14 cellular contexts compared by ENCODE assay signal in genomic region chr17:16171613-16172012, GRCh38. TPM values are rescaled to one million over a fixed set of nuclear protein-coding genes. Genes with fewer than 3 reads are reported as not detected.
DNase-seq lines count a peak whose midpoint lies in the region; ATAC-seq, FAIRE-seq and TF ChIP-seq lines count a peak whose summit lies in the region.
"Had no signal": no experiment of that assay in that cellular context is flagged by ENCODE, and none has a peak within 500 bp of the region (broad histone marks: within the 10 kb centered on the region; RNA-seq: fewer than 3 reads in every experiment).

No MANE protein-coding gene starts in this region.

- H3K4me3 ChIP-seq in A549 = no peak overlapping the region
- no peak overlapping the region for H3K4me3 ChIP-seq in RWPE2 (ENCODE audit: severe bottlenecking)
- H3K4me3 ChIP-seq: SJSA1 had no signal

- no peaks in the 10 kb centered on the region for H3K27me3 ChIP-seq in RWPE2 (ENCODE audit: insufficient read depth, poor library complexity, severe bottlenecking)
- H3K27me3 ChIP-seq: SJSA1 had no signal

- H3K36me3 ChIP-seq in RWPE2 (ENCODE audit: low read depth) = peaks cover 29% of the 10 kb centered on the region

- 4% methylated on average over 7 of the region's 7 CpGs for WGBS in A549 (ENCODE audit: missing lambda C conversion rate)

- FAIRE-seq in A549 (lab: Jason Lieb, UNC) (no peak), frontal cortex (lab: Jason Lieb, UNC) (no peak)

- CTCF ChIA-PET in A549 (lab: Yijun Ruan, JAX) = interaction anchor here (1.5 kb wide), 1 partner anchor 44 kb away, joined by 3 read pairs; the partner anchor contains the start of gene NCOR1

- TF ChIP-seq EP300 in A549 (IDR thresholded peaks at IDR 0.05) = no peak

- H3K27ac ChIP-seq in A549 (peak overlapping the region; percentile 2 to 47; a peak in 3 of 6 replicates), RWPE2 (ENCODE audit: poor library complexity, severe bottlenecking) (no peak overlapping the region)
- H3K27ac ChIP-seq: HL-60, SJSA1, WERI-Rb-1 had no signal

- no peak for TF ChIP-seq CTCF in A549 (IDR thresholded peaks at IDR 0.05)
- TF ChIP-seq CTCF in RWPE2 (IDR thresholded peaks at IDR 0.05; ENCODE audit: poor library complexity, severe bottlenecking) = no peak

- no peaks in the 10 kb centered on the region for H3K9me3 ChIP-seq in A549
- no peaks in the 10 kb centered on the region for H3K9me3 ChIP-seq in RWPE2 (ENCODE audit: severe bottlenecking)
- H3K9me3 ChIP-seq: SJSA1 had no signal

- TF ChIP-seq POLR2A in A549 (IDR thresholded peaks at IDR 0.05; ENCODE audit: low read length) = no peak

- DNase-seq in A549 (ENCODE audit: low read depth in 1 of 2, low spot score in 1 of 2) (peak; percentile 50 to 57), HT-29 (ENCODE audit: low spot score) (peak; percentile 56), RWPE2 (ENCODE audit: low spot score) (no peak), iris pigment epithelial cell (ENCODE audit: low read depth) (peak; percentile 51), frontal cortex (ENCODE audit: low spot score in 2 of 2) (no peak)
- DNase-seq in activated CD4-positive, alpha-beta T cell treated with anti-CD3 and anti-CD28 coated beads for 1 hour = no peak
- DNase-seq: activated CD8-positive, alpha-beta memory T cell treated with anti-CD3 and anti-CD28 coated beads, Interleukin-2, amount 50 U/mL, for 4 hours; activated naive CD8-positive, alpha-beta T cell treated with anti-CD3 and anti-CD28 coated beads, Interleukin-2, amount 10 ng/mL, durations not matched to agents 7 days and 5 days; foreskin fibroblast; WERI-Rb-1 had no signal

- POLR2A ChIA-PET in A549 (lab: Yijun Ruan, JAX) = no interaction called here

- H3K4me1 ChIP-seq in A549 (peaks cover 31% of the 10 kb centered on the region), RWPE2 (ENCODE audit: insufficient read depth, poor library complexity, severe bottlenecking) (no peaks in the 10 kb centered on the region)
- H3K4me1 ChIP-seq: SJSA1 had no signal

- ATAC-seq in A549 (peak; percentile 77 to 92), RWPE2 (ENCODE audit: low read depth) (peak; percentile 51; the same call in 2 of the 3 replicates), HG02852 (IDR thresholded peaks at IDR 0.05; ENCODE audit: unreplicated experiment) (no peak), HG03432 (IDR thresholded peaks at IDR 0.05; ENCODE audit: unreplicated experiment) (no peak)

- H3K4me2 ChIP-seq in A549 = peak overlapping the region; percentile 65

- TF ChIP-seq RAD21 in A549 (conservative IDR thresholded peaks at IDR 0.05 in 1 of 2, IDR thresholded peaks at IDR 0.05 in 1 of 2) = no peak

TF ChIP-seq in A549, 52 proteins besides CTCF, POLR2A, EP300 and RAD21:
- TF ChIP-seq MAZ (IDR thresholded peaks at IDR 0.05; ENCODE audit: borderline replicate concordance, low read depth, low read length) (no peak), GATA3 (IDR thresholded peaks at IDR 0.05; ENCODE audit: borderline replicate concordance) (0 out of 2 replicates have a peak, but pooled peaks have one; percentile 26), ZSCAN20 (CRISPR knock-in tag; IDR thresholded peaks at IDR 0.05) (no peak), HDAC2 (IDR thresholded peaks at IDR 0.05) (no peak), EHMT2 (IDR thresholded peaks at IDR 0.05; ENCODE audit: low read depth) (no peak), NFE2L2 (conservative IDR thresholded peaks at IDR 0.05; ENCODE audit: low read length) (no peak), JUNB (IDR thresholded peaks at IDR 0.05) (no peak), RFX5 (IDR thresholded peaks at IDR 0.05) (no peak)
- TF ChIP-seq, protein P1, sequence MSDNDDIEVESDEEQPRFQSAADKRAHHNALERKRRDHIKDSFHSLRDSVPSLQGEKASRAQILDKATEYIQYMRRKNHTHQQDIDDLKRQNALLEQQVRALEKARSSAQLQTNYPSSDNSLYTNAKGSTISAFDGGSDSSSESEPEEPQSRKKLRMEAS (IDR thresholded peaks at IDR 0.05) = peak; percentile 21; the same call in 1 of the 2 replicates

RNA-seq across cellular contexts. Expression of gene NCOR1, which starts 43.7 kb away (rescaled TPM):
- 190 and 194 TPM in 2 replicates for polyA plus RNA-seq in A549 (2011; rRNA removed)
- polyA plus RNA-seq in A549 (2012; cell fraction: cytosol; rRNA removed) = 71.3 and 73.9 TPM in 2 replicates
- polyA plus RNA-seq in A549 (2012; cell fraction: nucleus; rRNA removed) = 96.6 and 113 TPM in 2 replicates
- 60.8 to 65.5 TPM (median 65.5 TPM) in 3 replicates for polyA plus RNA-seq in A549 (2017; fragmentation: RNase III; extraction: RNeasy Plus Mini Kit Qiagen cat#74134 plus additional on column Dnase treatment)
- polyA minus RNA-seq in A549 (2011; rRNA and poly(A)+ RNA removed) = 421 and 515 TPM in 2 replicates
- 67.7 and 72.4 TPM in 2 replicates for total RNA-seq in HT-29 (2014; rRNA removed; shearing (Covaris generic))
- total RNA-seq in frontal cortex = 104 TPM

RNA-seq across cellular contexts. Expression of gene PIGL, which starts 45.4 kb away (rescaled TPM):
- 34.1 and 35.1 TPM in 2 replicates for polyA plus RNA-seq in A549 (2011; rRNA removed)
- 23.0 and 25.9 TPM in 2 replicates for polyA plus RNA-seq in A549 (2012; cell fraction: cytosol; rRNA removed)
- 80.6 and 105 TPM in 2 replicates for polyA plus RNA-seq in A549 (2012; cell fraction: nucleus; rRNA removed)
- polyA plus RNA-seq in A549 (2017; fragmentation: RNase III; extraction: RNeasy Plus Mini Kit Qiagen cat#74134 plus additional on column Dnase treatment) = 25.5 to 28.6 TPM (median 27.5 TPM) in 3 replicates
- 21.4 and 25.7 TPM in 2 replicates for polyA minus RNA-seq in A549 (2011; rRNA and poly(A)+ RNA removed)
- 17.0 and 20.9 TPM in 2 replicates for total RNA-seq in HT-29 (2014; rRNA removed; shearing (Covaris generic))
- total RNA-seq in frontal cortex = 20.4 TPM

Comparison
In these comparisons a context has a peak if more than half of its experiments do, and no peak if none do; other contexts are left out.
1. ATAC-seq: peak in A549 (2 of 2) and RWPE2 (single experiment); none in HG02852 (single experiment) and HG03432 (single experiment).
2. DNase-seq: peak in A549 (2 of 2), HT-29 (single experiment) and iris pigment epithelial cell (single experiment); none in RWPE2 (single experiment), frontal cortex (0 of 2) and activated CD4-positive, alpha-beta T cell treated with anti-CD3 and anti-CD28 coated beads for 1 hour (single experiment).